ENCODE assay signal across 11 cellular contexts in the genomic region with DNA sequence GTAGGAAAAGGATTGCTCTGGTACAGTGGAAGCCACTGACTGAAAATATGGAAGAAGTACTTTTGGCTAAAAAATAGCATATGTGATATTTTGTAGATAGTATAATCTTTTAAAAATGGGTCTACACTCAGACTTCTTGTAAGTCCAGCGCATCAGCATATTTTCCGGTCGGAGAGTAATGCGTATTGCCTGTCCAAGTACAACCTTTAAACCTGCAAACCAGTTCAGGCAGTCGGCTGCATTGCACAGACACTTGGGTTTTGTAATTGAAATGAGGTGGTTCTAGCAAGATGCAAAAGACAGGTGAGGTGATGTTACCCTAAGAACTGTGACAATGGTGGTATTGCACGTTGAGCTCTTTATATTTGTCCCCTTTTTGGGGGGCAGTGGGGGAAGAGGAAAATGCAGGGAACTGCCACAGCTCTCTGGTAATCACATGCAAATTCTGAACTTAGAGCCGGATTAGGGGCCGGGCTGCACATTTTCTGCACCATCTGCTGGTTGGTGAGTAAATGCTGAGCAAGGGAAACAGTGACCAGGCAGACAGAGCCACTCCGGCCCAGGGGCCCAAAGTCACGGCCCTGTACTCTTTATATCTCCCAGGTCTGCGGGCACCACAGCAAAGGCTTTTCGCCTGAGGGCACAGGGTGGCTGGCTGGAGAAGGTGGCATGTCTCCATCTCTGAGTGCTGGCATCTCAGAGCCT. TPM values are rescaled to one million over a fixed set of nuclear protein-coding genes. Genes with fewer than 3 reads are reported as not detected.
DNase-seq lines count a peak whose midpoint lies in the region; ATAC-seq, FAIRE-seq and TF ChIP-seq lines count a peak whose summit lies in the region.
"Had no signal": no experiment of that assay in that cellular context is flagged by ENCODE, and none has a peak within 500 bp of the region (broad histone marks: within the 10 kb centered on the region; RNA-seq: fewer than 3 reads in every experiment).

No MANE protein-coding gene starts in this region.

- peaks cover 25% of the 10 kb centered on the region for H3K4me1 Mint-ChIP-seq in activated T-helper 1 cell treated with anti-CD3 and anti-CD28 coated beads, Interleukin-12 subunit alpha, Interleukin-12 subunit beta, Interleukin-2, Interleukin-4 antibody, amounts not matched to agents 30 ng/mL and 10 ng/mL and 1 ng/mL, durations not matched to agents 14 hours and 24 hours and 36 hours (ENCODE audit: low read depth)

- H3K9ac ChIP-seq in HepG2 (ENCODE audit: insufficient read depth, low read depth, low read length): no peak overlapping the region

- peak overlapping the region; percentile 33 for H3K4me3 ChIP-seq in WERI-Rb-1 (ENCODE audit: low read depth, low read length)
- H3K4me3 ChIP-seq in HepG2 (replicated peaks in 1 of 3; ENCODE audit: insufficient read depth in 1 of 3, low read depth in 2 of 3, low read length in 3 of 3): no peak overlapping the region

- no peak for TF ChIP-seq RAD21 in HepG2 (CRISPR knock-in tag; IDR thresholded peaks at IDR 0.05)

- H2AFZ ChIP-seq in HepG2 (ENCODE audit: low read length): no peak overlapping the region

- H3K9me3 Mint-ChIP-seq in activated T-helper 1 cell treated with anti-CD3 and anti-CD28 coated beads, Interleukin-12 subunit alpha, Interleukin-12 subunit beta, Interleukin-2, Interleukin-4 antibody, amounts not matched to agents 30 ng/mL and 10 ng/mL and 1 ng/mL, durations not matched to agents 14 hours and 24 hours and 36 hours: no peaks in the 10 kb centered on the region
- H3K9me3 Mint-ChIP-seq: activated naive CD4-positive, alpha-beta T cell treated with anti-CD3 and anti-CD28 coated beads, Interleukin-2, amount 50 U/mL, for 72 hours had no signal

- H3K9me3 ChIP-seq in WERI-Rb-1 (ENCODE audit: severe bottlenecking): no peaks in the 10 kb centered on the region
- no peaks in the 10 kb centered on the region for H3K9me3 ChIP-seq in HepG2 (ENCODE audit: low read length)
- H3K9me3 ChIP-seq: Peyer's patch had no signal

- H3K4me3 Mint-ChIP-seq in activated T-helper 1 cell treated with anti-CD3 and anti-CD28 coated beads, Interleukin-12 subunit alpha, Interleukin-12 subunit beta, Interleukin-2, Interleukin-4 antibody, amounts not matched to agents 30 ng/mL and 10 ng/mL and 1 ng/mL, durations not matched to agents 14 hours and 24 hours and 36 hours: no peak overlapping the region

- in situ Hi-C loops in HepG2 (cut with HindIII; ENCODE audit: extremely low pct_ligation_motif_present, low pct_unique_long_range_greater_than_20kb): no loop called here

- POLR2A ChIA-PET in HepG2 (lab: Yijun Ruan, JAX): no interaction called here
- POLR2A ChIA-PET in RWPE1 (lab: Yijun Ruan, JAX; ENCODE audit: low non-redundant PET): no interaction called here

- intact Hi-C loops in HepG2 (cut with micrococcal nuclease; ENCODE audit: unreplicated experiment) (no loop called here), posterior vena cava (cut with DNase I) (no loop called here)
- intact Hi-C loops in activated T-helper 1 cell treated with anti-CD3 and anti-CD28 coated beads, Interleukin-12 subunit alpha, Interleukin-12 subunit beta, Interleukin-2, Interleukin-4 antibody, amounts not matched to agents 30 ng/mL and 10 ng/mL and 1 ng/mL, durations not matched to agents 14 hours and 24 hours and 36 hours (cut with micrococcal nuclease): loop anchor here (5.0 kb wide), 1 partner anchor 68 kb away; no protein-coding TSS in a partner anchor

- no peak for TF ChIP-seq POLR2A in HepG2 (IDR thresholded peaks at IDR 0.05; ENCODE audit: insufficient read depth in 1 of 2, low read depth in 2 of 2, low read length in 2 of 2)

- 42% methylated on average over 11 of the region's 12 CpGs for WGBS in HepG2 (ENCODE audit: low lambda C conversion rate)

- no peaks in the 10 kb centered on the region for H4K20me1 ChIP-seq in HepG2 (ENCODE audit: insufficient read depth, low read length)

- H3K27me3 ChIP-seq in WERI-Rb-1 (ENCODE audit: insufficient read depth, low read depth, severe bottlenecking) (peaks cover 22% of the 10 kb centered on the region), HepG2 (ENCODE audit: control insufficient read depth in 1 of 2, insufficient read depth in 2 of 2, low read length in 2 of 2) (peaks cover 4 to 58% of the 10 kb centered on the region in 2 experiments; a peak in 4 of 5 replicates)
- H3K27me3 ChIP-seq: Peyer's patch had no signal

- H3K36me3 ChIP-seq in WERI-Rb-1: no peaks in the 10 kb centered on the region
- H3K36me3 ChIP-seq in HepG2 (replicated peaks in 1 of 2; ENCODE audit: control insufficient read depth in 1 of 2, insufficient read depth in 2 of 2, low read length in 2 of 2): no peaks in the 10 kb centered on the region
- H3K36me3 ChIP-seq: Peyer's patch had no signal

- H3K4me1 ChIP-seq in HepG2 (ENCODE audit: insufficient read depth, low read length): peaks cover 19% of the 10 kb centered on the region; the same call in 1 of the 2 replicates

- DNase-seq in WERI-Rb-1: peak; percentile 89
- DNase-seq in HepG2 (ENCODE audit: low spot score): no peak
- DNase-seq in activated T-helper 1 cell treated with anti-CD3 and anti-CD28 coated beads, Interleukin-12 subunit alpha, Interleukin-12 subunit beta, Interleukin-2, Interleukin-4 antibody, amounts not matched to agents 30 ng/mL and 10 ng/mL and 1 ng/mL, durations not matched to agents 14 hours and 24 hours and 36 hours (ENCODE audit: low spot score): no peak
- no peak for DNase-seq in RWPE1 (ENCODE audit: low spot score)
- DNase-seq in NCI-H187 (lab: John Stamatoyannopoulos, UW): no peak
- no peak for DNase-seq in posterior vena cava (ENCODE audit: low spot score)
- DNase-seq: Peyer's patch; stimulated activated CD4-positive, alpha-beta T cell treated with anti-CD3 and anti-CD28 coated beads, Interleukin-1b, Interleukin-23, amount 100 ng/mL, for 48 hours had no signal

- H3K36me3 Mint-ChIP-seq in activated T-helper 1 cell treated with anti-CD3 and anti-CD28 coated beads, Interleukin-12 subunit alpha, Interleukin-12 subunit beta, Interleukin-2, Interleukin-4 antibody, amounts not matched to agents 30 ng/mL and 10 ng/mL and 1 ng/mL, durations not matched to agents 14 hours and 24 hours and 36 hours (ENCODE audit: low read depth): peaks cover 4% of the 10 kb centered on the region

- no peak for FAIRE-seq in HepG2 (lab: Jason Lieb, UNC)

- H3K27me3 Mint-ChIP-seq in activated T-helper 1 cell treated with anti-CD3 and anti-CD28 coated beads, Interleukin-12 subunit alpha, Interleukin-12 subunit beta, Interleukin-2, Interleukin-4 antibody, amounts not matched to agents 30 ng/mL and 10 ng/mL and 1 ng/mL, durations not matched to agents 14 hours and 24 hours and 36 hours (ENCODE audit: insufficient read depth): peaks cover 27% of the 10 kb centered on the region

- H3K4me2 ChIP-seq in HepG2 (ENCODE audit: low read depth, low read length): no peak overlapping the region

- TF ChIP-seq EP300 in HepG2 (IDR thresholded peaks at IDR 0.05; ENCODE audit: low read depth in 2 of 2, low read length in 2 of 2): no peak
- TF ChIP-seq EP300 in HepG2 (CRISPR knock-in tag; IDR thresholded peaks at IDR 0.05; ENCODE audit: borderline replicate concordance): no peak

- no peak overlapping the region for H3K27ac Mint-ChIP-seq in activated T-helper 1 cell treated with anti-CD3 and anti-CD28 coated beads, Interleukin-12 subunit alpha, Interleukin-12 subunit beta, Interleukin-2, Interleukin-4 antibody, amounts not matched to agents 30 ng/mL and 10 ng/mL and 1 ng/mL, durations not matched to agents 14 hours and 24 hours and 36 hours

- BruUV-seq in HepG2 (replicated peaks; lab: Mats Ljungman, UMichigan): no TSS peak

- H3K79me2 ChIP-seq in HepG2 (ENCODE audit: insufficient read depth, low read length): no peaks in the 10 kb centered on the region

- ATAC-seq in GM19463 (IDR thresholded peaks at IDR 0.05; ENCODE audit: unreplicated experiment): peak; percentile 27
- no peak for ATAC-seq in HepG2
- ATAC-seq: activated naive CD4-positive, alpha-beta T cell treated with anti-CD3 and anti-CD28 coated beads, Interleukin-2, amount 50 U/mL, for 72 hours had no signal

- CTCF ChIA-PET in HepG2 (lab: Yijun Ruan, JAX; ENCODE audit: low intra/inter-chr PET ratio, low total read pairs): no interaction called here
- CTCF ChIA-PET in RWPE1 (lab: Yijun Ruan, JAX): interaction anchor here (0.7 kb wide), 1 partner anchor 66 kb away, joined by 3 read pairs; no protein-coding TSS in a partner anchor

- H3K27ac ChIP-seq in C4-2B (peak overlapping the region; percentile 44), WERI-Rb-1 (peak overlapping the region; percentile 39), HepG2 (ENCODE audit: extremely low read length, insufficient read depth, low read length) (no peak overlapping the region), RWPE1 (no peak overlapping the region)
- H3K27ac ChIP-seq: Peyer's patch had no signal

- TF ChIP-seq CTCF in C4-2B (conservative IDR thresholded peaks at IDR 0.05) (no peak), WERI-Rb-1 (IDR thresholded peaks at IDR 0.05; ENCODE audit: low read depth, low read length) (peak; percentile 16; the same call in 1 of the 2 replicates), HepG2 (CRISPR knock-in tag; IDR thresholded peaks at IDR 0.05) (no peak), RWPE1 (conservative IDR thresholded peaks at IDR 0.05; ENCODE audit: low read depth) (no peak)

RNA-seq across cellular contexts. Expression of gene GPR137B, which starts 2.3 kb away (rescaled TPM):
- total RNA-seq in HepG2 (2016; rRNA removed; fragmentation: Illumina TruSeq; extraction: Trizol) (0.27 and 0.31 TPM in 2 replicates), posterior vena cava (10 to 100 TPM; 13.7 to 15.7 TPM)
- total RNA-seq in HepG2 (2016; cell fraction: cytosol; rRNA removed; fragmentation: Illumina TruSeq; extraction: Trizol; ENCODE audit: low read depth): 0.35 and 0.40 TPM in 2 replicates
- total RNA-seq in HepG2 (2016; cell fraction: insoluble cytoplasmic fraction; rRNA removed; fragmentation: Illumina TruSeq; extraction: Trizol): 0.31 and 0.45 TPM in 2 replicates
- 0.31 and 0.37 TPM in 2 replicates for total RNA-seq in HepG2 (2016; cell fraction: membrane; rRNA removed; fragmentation: Illumina TruSeq; extraction: Trizol)
- total RNA-seq in HepG2 (2016; cell fraction: nucleus; rRNA removed; fragmentation: Illumina TruSeq; extraction: Trizol): 0.34 and 0.59 TPM in 2 replicates
- 0.41 and 0.59 TPM in 2 replicates for polyA plus RNA-seq in HepG2 (2011; rRNA removed)
- polyA plus RNA-seq in HepG2 (2011; cell fraction: cytosol; rRNA removed): 0.32 and 0.50 TPM in 2 replicates
- 0.72 and 0.85 TPM in 2 replicates for polyA plus RNA-seq in HepG2 (2011; cell fraction: nucleus; rRNA removed)
- polyA plus RNA-seq in HepG2 (2012): 0.47 and 1.5 TPM in 2 replicates
- polyA plus RNA-seq in HepG2 (2016; cell fraction: cytosol; fragmentation: Illumina TruSeq; extraction: Trizol; ENCODE audit: low read depth): 0.21 and 0.23 TPM in 2 replicates
- 0.35 and 0.58 TPM in 2 replicates for polyA plus RNA-seq in HepG2 (2016; cell fraction: insoluble cytoplasmic fraction; fragmentation: Illumina TruSeq; extraction: Trizol; ENCODE audit: low read depth)
- polyA plus RNA-seq in HepG2 (2016; cell fraction: membrane; fragmentation: Illumina TruSeq; extraction: Trizol; ENCODE audit: low read depth): 0.40 and 0.45 TPM in 2 replicates
- polyA plus RNA-seq in HepG2 (2016; cell fraction: nucleus; fragmentation: Illumina TruSeq; extraction: Trizol; ENCODE audit: insufficient read depth, low read depth): 0.70 and 0.75 TPM in 2 replicates
- polyA minus RNA-seq in HepG2 (2011; rRNA and poly(A)+ RNA removed; ENCODE audit: low replicate concordance): 0.10 and 0.21 TPM in 2 replicates
- not detected in 2 replicates for polyA minus RNA-seq in HepG2 (2011; cell fraction: cytosol; rRNA and poly(A)+ RNA removed)
- polyA minus RNA-seq in HepG2 (2011; cell fraction: nucleus; rRNA and poly(A)+ RNA removed): 0.52 and 1.2 TPM in 2 replicates
- total RNA-seq in activated T-helper 1 cell treated with anti-CD3 and anti-CD28 coated beads, Interleukin-12 subunit alpha, Interleukin-12 subunit beta, Interleukin-2, Interleukin-4 antibody, amounts not matched to agents 30 ng/mL and 10 ng/mL and 1 ng/mL, durations not matched to agents 14 hours and 24 hours and 36 hours: 9.2 and 10.5 TPM in 2 replicates

Comparison
In these comparisons a context has a peak if more than half of its experiments do, and no peak if none do; other contexts are left out.
1. H3K27ac ChIP-seq: peak in C4-2B (single experiment) and WERI-Rb-1 (single experiment); none in HepG2 (single experiment) and RWPE1 (single experiment).